17 cellular contexts compared by ENCODE assay signal in genomic region chr15:98360031-98360430, GRCh38.
DNase-seq lines count a peak whose midpoint lies in the region; ATAC-seq and TF ChIP-seq lines count a peak whose summit lies in the region.
"Had no signal": no experiment of that assay in that cellular context is flagged by ENCODE, and none has a peak within 500 bp of the region (broad histone marks: within the 10 kb centered on the region; RNA-seq: fewer than 3 reads in every experiment).

No MANE protein-coding gene starts in this region.

- H3K4me1 Mint-ChIP-seq in osteocyte (ENCODE audit: unreplicated experiment), result no peaks in the 10 kb centered on the region
- H3K4me1 Mint-ChIP-seq: B cell had no signal

- no peak overlapping the region for H3K4me3 Mint-ChIP-seq in osteocyte (ENCODE audit: unreplicated experiment)
- H3K4me3 Mint-ChIP-seq: B cell; CD4-positive, alpha-beta T cell; CD8-positive, alpha-beta T cell had no signal

- H3K4me3 ChIP-seq in esophagus muscularis mucosa (no peak overlapping the region), vagina (no peak overlapping the region)
- H3K4me3 ChIP-seq: A549; BLaER1 treated with 17β-estradiol and CSF1 and Interleukin-3, amounts not matched to agents 10 nM and 100 nM had no signal

- H3K4me1 ChIP-seq in esophagus muscularis mucosa (no peaks in the 10 kb centered on the region), vagina (no peaks in the 10 kb centered on the region)
- H3K4me1 ChIP-seq: A549; BLaER1 treated with 17β-estradiol and CSF1 and Interleukin-3, amounts not matched to agents 10 nM and 100 nM; Caco-2 had no signal

- TF ChIP-seq POLR2A in esophagus muscularis mucosa (IDR thresholded peaks at IDR 0.05; ENCODE audit: low read depth), result no peak
- no peak for TF ChIP-seq POLR2A in vagina (IDR thresholded peaks at IDR 0.05)

- no peak overlapping the region for H3K27ac Mint-ChIP-seq in osteocyte (ENCODE audit: unreplicated experiment)
- H3K27ac Mint-ChIP-seq: B cell; CD4-positive, alpha-beta T cell; CD8-positive, alpha-beta T cell had no signal

- WGBS in esophagus muscularis mucosa, result 78% methylated on average over 6 of the region's 6 CpGs

- no peaks in the 10 kb centered on the region for H3K36me3 Mint-ChIP-seq in osteocyte (ENCODE audit: unreplicated experiment)
- H3K36me3 Mint-ChIP-seq: CD8-positive, alpha-beta T cell had no signal

- intact Hi-C loops in esophagus muscularis mucosa (cut with DNase I) (no loop called here), vagina (cut with DNase I) (no loop called here)

- no peaks in the 10 kb centered on the region for H3K27me3 Mint-ChIP-seq in osteocyte (ENCODE audit: unreplicated experiment)
- H3K27me3 Mint-ChIP-seq: B cell; CD4-positive, alpha-beta T cell had no signal

- no peaks in the 10 kb centered on the region for H3K27me3 ChIP-seq in esophagus muscularis mucosa
- no peaks in the 10 kb centered on the region for H3K27me3 ChIP-seq in vagina
- H3K27me3 ChIP-seq: BLaER1 treated with 17β-estradiol and CSF1 and Interleukin-3, amounts not matched to agents 10 nM and 100 nM had no signal

- TF ChIP-seq EP300 in esophagus muscularis mucosa (IDR thresholded peaks at IDR 0.05), result no peak

- H3K36me3 ChIP-seq in esophagus muscularis mucosa (no peaks in the 10 kb centered on the region), vagina (no peaks in the 10 kb centered on the region)
- H3K36me3 ChIP-seq: BLaER1 treated with 17β-estradiol and CSF1 and Interleukin-3, amounts not matched to agents 10 nM and 100 nM had no signal

- DNase-seq in esophagus muscularis mucosa (ENCODE audit: extremely low spot score), result peak; percentile 39
- peak; percentile 34 for DNase-seq in osteocyte (ENCODE audit: extremely low spot score, unreplicated experiment)
- peak; percentile 49 to 58 for DNase-seq in vagina (ENCODE audit: extremely low spot score in 2 of 2)
- DNase-seq in activated naive CD4-positive, alpha-beta T cell (lab: John Stamatoyannopoulos, UW), result no peak
- DNase-seq in RPMI8226, result no peak
- DNase-seq: AML-193; Caco-2; Calu3; CD4-positive, alpha-beta T cell; CD8-positive, alpha-beta T cell; DMS79 treated with DMSO at 0.1 percent for 48 hours; GF-D8 had no signal

- H3K27ac ChIP-seq in esophagus muscularis mucosa (replicated peaks in 1 of 4), result no peak overlapping the region
- H3K27ac ChIP-seq in vagina, result no peak overlapping the region
- H3K27ac ChIP-seq: A549; BLaER1 treated with 17β-estradiol and CSF1 and Interleukin-3, amounts not matched to agents 10 nM and 100 nM; C4-2B had no signal

- H3K9me3 Mint-ChIP-seq in osteocyte (ENCODE audit: unreplicated experiment), result peaks cover 8% of the 10 kb centered on the region

- H3K9me3 ChIP-seq in esophagus muscularis mucosa, result peaks cover 0 to 9% (median 0%) of the 10 kb centered on the region in 4 donors
- H3K9me3 ChIP-seq in vagina, result no peaks in the 10 kb centered on the region
- H3K9me3 ChIP-seq: Caco-2 had no signal

- TF ChIP-seq CTCF in esophagus muscularis mucosa (IDR thresholded peaks at IDR 0.05), result no peak
- no peak for TF ChIP-seq CTCF in osteocyte (IDR thresholded peaks at IDR 0.05)
- TF ChIP-seq CTCF in vagina (IDR thresholded peaks at IDR 0.05), result no peak

- no peak for ATAC-seq in GM21515 (IDR thresholded peaks at IDR 0.05; ENCODE audit: unreplicated experiment)
- ATAC-seq: A549; CD8-positive, alpha-beta T cell had no signal

Comparison
In these comparisons a context has a peak if more than half of its experiments do, and no peak if none do; other contexts are left out.
1. DNase-seq: peak in esophagus muscularis mucosa (single experiment), osteocyte (single experiment) and vagina (2 of 2); none in activated naive CD4-positive, alpha-beta T cell (0 of 4) and RPMI8226 (single experiment).